26 cellular contexts compared by ENCODE assay signal in the genomic region with DNA sequence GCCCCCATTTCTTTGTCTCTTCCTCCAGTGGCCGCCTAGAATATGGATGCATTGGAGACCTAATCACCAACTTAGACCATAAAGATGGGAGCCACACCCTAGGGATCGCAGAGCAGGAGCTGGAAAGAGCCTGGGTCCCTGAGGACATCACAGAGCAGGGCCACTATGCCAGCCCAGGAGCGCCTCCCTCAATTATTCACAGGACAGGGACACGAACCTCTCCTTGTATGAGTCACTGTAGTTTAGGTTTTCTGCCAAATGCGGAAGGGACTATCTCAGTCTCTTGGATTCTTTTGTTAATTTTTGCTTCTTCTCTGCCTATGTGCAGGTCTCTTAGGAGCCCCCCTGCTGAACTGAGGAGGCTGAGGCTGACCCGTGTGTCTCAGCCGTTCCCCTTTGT. TPM values are rescaled to one million over a fixed set of nuclear protein-coding genes. Genes with fewer than 3 reads are reported as not detected.
A peak's percentile ranks its signal among the peaks of the same experiment; 100 is the strongest.
DNase-seq lines count a peak whose midpoint lies in the region; ATAC-seq and TF ChIP-seq lines count a peak whose summit lies in the region.
"Had no signal": no experiment of that assay in that cellular context is flagged by ENCODE, and none has a peak within 500 bp of the region (broad histone marks: within the 10 kb centered on the region; RNA-seq: fewer than 3 reads in every experiment).

No MANE protein-coding gene starts in this region.

- POLR2A ChIA-PET in PC-3 (lab: Charles Lee; ENCODE audit: unreplicated experiment), result interaction anchor here (0.6 kb wide), 1 partner anchor 55 kb away, joined by 3 read pairs; no protein-coding TSS in a partner anchor

- intact Hi-C loops in PC-3 (cut with micrococcal nuclease), result no loop called here

- H3K36me3 ChIP-seq in PC-3 (ENCODE audit: low read depth, low read length) (no peaks in the 10 kb centered on the region), osteoblast (ENCODE audit: insufficient read depth, low read length) (no peaks in the 10 kb centered on the region)
- H3K36me3 ChIP-seq: MG63, suprapubic skin, WERI-Rb-1 had no signal

- H4K20me1 ChIP-seq in PC-3 (ENCODE audit: low read length) (no peaks in the 10 kb centered on the region), osteoblast (ENCODE audit: insufficient read depth, low read length) (no peaks in the 10 kb centered on the region)

- H3K79me2 ChIP-seq in PC-3 (ENCODE audit: low read length) (no peaks in the 10 kb centered on the region), osteoblast (ENCODE audit: insufficient read depth, low read length) (no peaks in the 10 kb centered on the region)

- H3K9ac ChIP-seq in PC-3 (ENCODE audit: low read length), result no peak overlapping the region

- H3K4me1 ChIP-seq in PC-3 (ENCODE audit: insufficient read depth, low read length) (peaks cover 90% of the 10 kb centered on the region), osteoblast (ENCODE audit: insufficient read depth, low read length) (peaks cover 24% of the 10 kb centered on the region)

- peaks cover 9% of the 10 kb centered on the region for H3F3A ChIP-seq in PC-3 (ENCODE audit: low read length, unreplicated experiment)

- H2AFZ ChIP-seq in PC-3 (ENCODE audit: low read length), result 0 out of 2 replicates have a peak overlapping the region, but pooled peaks have one; percentile 24
- H2AFZ ChIP-seq in osteoblast (ENCODE audit: low read length), result no peak overlapping the region

- H3K4me3 ChIP-seq in PC-3 (ENCODE audit: low read length) (no peak overlapping the region), epithelial cell of esophagus (ENCODE audit: low read length) (no peak overlapping the region), osteoblast (ENCODE audit: insufficient read depth, low read length) (no peak overlapping the region)
- H3K4me3 ChIP-seq: MG63, suprapubic skin had no signal

- no peaks in the 10 kb centered on the region for H3K27me3 ChIP-seq in PC-3 (ENCODE audit: low read length)
- peaks cover 3% of the 10 kb centered on the region for H3K27me3 ChIP-seq in osteoblast (ENCODE audit: insufficient read depth, low read length)
- H3K27me3 ChIP-seq: MG63, suprapubic skin had no signal

- DNase-seq in EH (ENCODE audit: low read depth) (peak; percentile 56), PC-3 (peak; percentile 83), epithelial cell of esophagus (ENCODE audit: low read depth) (peak; percentile 48), osteoblast (ENCODE audit: insufficient read length, low spot score, missing footprints) (peak; percentile 65), NCI-H2081 treated with DMSO at 0.1 percent for 48 hours (lab: John Stamatoyannopoulos, UW) (no peak), NCI-H524 treated with DMSO at 0.1 percent for 48 hours (lab: John Stamatoyannopoulos, UW) (no peak), NCI-H69 (lab: John Stamatoyannopoulos, UW) (no peak)
- no peak for DNase-seq in activated CD4-positive, alpha-beta T cell treated with anti-CD3 and anti-CD28 coated beads for 1 hour
- DNase-seq: activated CD4-positive, alpha-beta memory T cell treated with anti-CD3 and anti-CD28 coated beads for 36 hours; activated naive CD4-positive, alpha-beta T cell treated with Interleukin-2 at 50 U/mL for 16 hours; activated T-cell treated with anti-CD3 and anti-CD28 coated beads for 4 hours; amygdala; CD8-positive, alpha-beta T cell; DMS79 treated with DMSO at 0.1 percent for 48 hours; left cardiac atrium; mesendoderm; MG63; naive thymus-derived CD8-positive, alpha-beta T cell; NCI-H1436; NCI-H2171; NCI-H526; SHP77 treated with DMSO at 0.1 percent for 48 hours; WERI-Rb-1 had no signal

- H3K9me2 ChIP-seq in PC-3 (replicated peaks; ENCODE audit: low read length), result no peaks in the 10 kb centered on the region

- BruUV-seq in PC-3 (replicated peaks; lab: Mats Ljungman, UMichigan), result no TSS peak

- TF ChIP-seq CTCF in PC-3 (conservative IDR thresholded peaks at IDR 0.05; ENCODE audit: low read depth, low read length) (no peak), epithelial cell of esophagus (IDR thresholded peaks at IDR 0.05; ENCODE audit: insufficient read depth, low read depth, low read length, missing control alignments) (no peak), osteoblast (IDR thresholded peaks at IDR 0.05; ENCODE audit: extremely low read depth, low read depth, low read length) (no peak)

- H3K9me3 ChIP-seq in PC-3 (ENCODE audit: low read length) (no peaks in the 10 kb centered on the region), osteoblast (ENCODE audit: low read depth, low read length) (no peaks in the 10 kb centered on the region)
- H3K9me3 ChIP-seq: MG63, suprapubic skin had no signal

- CTCF ChIA-PET in PC-3 (lab: Charles Lee), result interaction anchor here (0.6 to 1.6 kb wide), 2 partner anchors 9 to 44 kb away, joined by 3 to 4 read pairs; no protein-coding TSS in a partner anchor

- H3K27ac ChIP-seq in PC-3 (ENCODE audit: low read length) (peak overlapping the region; percentile 49), osteoblast (ENCODE audit: low read depth, low read length) (no peak overlapping the region)
- H3K27ac ChIP-seq: epithelial cell of prostate, suprapubic skin, WERI-Rb-1 had no signal

- peak; percentile 64 for ATAC-seq in PC-3
- ATAC-seq: CD8-positive, alpha-beta T cell; naive thymus-derived CD8-positive, alpha-beta T cell; sciatic nerve had no signal

- peak overlapping the region; percentile 67 for H3K4me2 ChIP-seq in PC-3 (ENCODE audit: low read length)
- H3K4me2 ChIP-seq in osteoblast (ENCODE audit: insufficient read depth, low read length), result no peak overlapping the region

RNA-seq across cellular contexts. Expression of a gene that starts 12.9 kb away (rescaled TPM):
- 41.2 and 44.5 TPM in 2 replicates for total RNA-seq in PC-3 (2014; rRNA removed)
- total RNA-seq in osteoblast, result 19.5 and 24.8 TPM in 2 replicates

Comparison
In these comparisons a context has a peak if more than half of its experiments do, and no peak if none do; other contexts are left out.
1. DNase-seq: peak in EH (single experiment), PC-3 (single experiment), epithelial cell of esophagus (single experiment) and osteoblast (single experiment); none in NCI-H2081 treated with DMSO at 0.1 percent for 48 hours (single experiment), NCI-H524 treated with DMSO at 0.1 percent for 48 hours (single experiment), NCI-H69 (single experiment) and activated CD4-positive, alpha-beta T cell treated with anti-CD3 and anti-CD28 coated beads for 1 hour (single experiment).